ENCODE assay signal across 24 cellular contexts in genomic region chr12:104274811-104275210, GRCh38.
"Had no signal": no experiment of that assay in that cellular context is flagged by ENCODE, and none has a peak within 500 bp of the region (broad histone marks: within the 10 kb centered on the region; RNA-seq: fewer than 3 reads in every experiment).

No MANE protein-coding gene starts in this region.

- H3K79me2 ChIP-seq: hepatocyte had no signal

- H3K4me3 ChIP-seq: heart right ventricle, hepatocyte, left lung, mucosa of descending colon, ovary, right atrium auricular region, right lobe of liver, smooth muscle cell, stomach, testis, thyroid gland, transverse colon, upper lobe of right lung had no signal

- H2AFZ ChIP-seq: hepatocyte had no signal

- H3K27me3 ChIP-seq: heart right ventricle, hepatocyte, left lung, ovary, right atrium auricular region, right lobe of liver, stomach, testis, thyroid gland, transverse colon, upper lobe of right lung had no signal

- H3K4me2 ChIP-seq: hepatocyte, smooth muscle cell had no signal

- DNase-seq: heart right ventricle; kidney; left colon; left lung; midbrain; mucosa of descending colon; naive thymus-derived CD4-positive, alpha-beta T cell; ovary; right lobe of liver; stimulated activated CD4-positive, alpha-beta T cell treated with anti-CD3 and anti-CD28 coated beads, Interleukin-1b, Interleukin-23, amount 100 ng/mL, for 48 hours; stimulated activated CD4-positive, alpha-beta T cell treated with anti-CD3 and anti-CD28 coated beads, Interleukin-2, amount 100 ng/mL, for 48 hours; stimulated activated CD4-positive, alpha-beta T cell treated with anti-CD3 and anti-CD28 coated beads, Interleukin-4, amount 100 ng/mL, for 4 hours; stimulated activated naive B cell treated with anti-CD40 and anti-IgM and Interleukin-4, amounts not matched to agents 10 μg/mL and 1 μg/mL and 100 μg/mL, for 72 hours; stimulated activated naive CD8-positive, alpha-beta T cell treated with anti-CD3 and anti-CD28 coated beads, Interleukin-15, Interleukin-2, amounts not matched to agents 100 U/mL and 50 U/mL, for 24 hours; stomach; testis; thyroid gland; transverse colon; upper lobe of right lung had no signal

- H3K27ac ChIP-seq: heart right ventricle, hepatocyte, ovary, right atrium auricular region, right lobe of liver, stomach, testis, thyroid gland, transverse colon, upper lobe of right lung had no signal

- FAIRE-seq: kidney, urothelium cell line had no signal

- H3K36me3 ChIP-seq: heart right ventricle, left lung, ovary, right atrium auricular region, right lobe of liver, stomach, thyroid gland, transverse colon, upper lobe of right lung had no signal

- H3K4me1 ChIP-seq: left lung, right atrium auricular region, testis, upper lobe of right lung had no signal

- ATAC-seq: heart right ventricle; left colon; left lung; mucosa of descending colon; naive thymus-derived CD4-positive, alpha-beta T cell; natural killer cell treated with Interleukin-12 subunit alpha and Interleukin-12 subunit beta and Interleukin-15 and Interleukin-18, amount 100 ng/mL, for 72 hours; stimulated activated naive CD8-positive, alpha-beta T cell treated with anti-CD3 and anti-CD28 coated beads, Interleukin-15, Interleukin-2, amounts not matched to agents 100 U/mL and 50 U/mL, for 24 hours; upper lobe of right lung had no signal

- H3K9me3 ChIP-seq: heart right ventricle, left lung, mucosa of descending colon, ovary, right atrium auricular region, right lobe of liver, stomach, testis, thyroid gland, transverse colon, upper lobe of right lung had no signal
